Comparison of ENCODE assay signal across 25 cellular contexts in genomic region chr22:41249442-41249841, GRCh38. TPM values are rescaled to one million over a fixed set of nuclear protein-coding genes. Genes with fewer than 3 reads are reported as not detected.
"Had no signal": no experiment of that assay in that cellular context is flagged by ENCODE, and none has a peak within 500 bp of the region (broad histone marks: within the 10 kb centered on the region; RNA-seq: fewer than 3 reads in every experiment).

No MANE protein-coding gene starts in this region.

- H3K27ac ChIP-seq: SJCRH30 had no signal

- H3K9me3 ChIP-seq: MG63, SJCRH30 had no signal

- H3K4me1 ChIP-seq: SJCRH30 had no signal

- FAIRE-seq: HepG2, RCC 7860 had no signal

- H3K27me3 ChIP-seq: MG63, SJCRH30 had no signal

- ATAC-seq: HepG2, SK-N-SH treated with all-trans-retinoic acid at 6 μM for 48 hours had no signal

- DNase-seq: IMR-90, Karpas-422, KG1, MG63, NCI-H1092, NCI-H1105 treated with DMSO at 0.1 percent for 48 hours, NCI-H1436 treated with DMSO at 0.1 percent for 48 hours, NCI-H1694, NCI-H1930, NCI-H2081, NCI-H2107, NCI-H2171, NCI-H226, NCI-H446, NCI-H510A, NCI-H524 treated with DMSO at 0.1 percent for 48 hours, NCI-H69, NCI-H774, RPMI8226, SHP77 treated with DMSO at 0.1 percent for 48 hours, SJCRH30 had no signal

- H3K4me3 ChIP-seq: MG63, SJCRH30 had no signal

RNA-seq across cellular contexts. Expression of gene CHADL, which starts 8.7 kb away (rescaled TPM):
- total RNA-seq: HT1080 had no signal
